In the genomic region with DNA sequence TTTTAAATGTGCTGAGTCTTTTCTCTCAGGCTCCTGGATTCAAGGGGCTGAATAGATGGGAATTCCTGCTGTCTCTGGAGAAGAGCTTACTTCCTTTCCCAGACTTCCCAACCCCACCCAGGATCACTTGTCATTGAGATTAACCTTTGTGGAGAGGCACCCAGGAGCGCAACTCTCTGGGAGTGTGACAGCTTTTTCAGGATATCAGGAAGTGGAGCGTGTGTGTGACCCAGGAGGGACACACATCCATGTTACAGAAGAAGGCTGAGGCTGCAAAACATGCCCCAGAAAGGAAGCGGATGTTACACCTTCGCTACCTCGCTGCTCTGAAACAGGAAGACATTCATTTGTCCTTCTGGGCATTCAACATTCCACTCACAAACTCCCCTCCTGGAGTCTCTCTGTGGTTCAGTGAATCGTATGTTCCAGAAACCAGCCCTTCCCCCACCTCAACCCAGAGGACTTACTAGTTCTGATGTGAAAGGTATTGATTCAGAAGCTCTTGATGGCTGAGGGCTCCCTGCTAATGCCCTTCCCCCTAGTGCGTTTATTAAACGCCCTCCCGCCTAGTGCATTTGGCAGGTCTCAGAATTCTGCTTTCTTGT, we compare ENCODE assay signal across 22 cellular contexts.
DNase-seq lines count a peak whose midpoint lies in the region; ATAC-seq and TF ChIP-seq lines count a peak whose summit lies in the region.
"Had no signal": no experiment of that assay in that cellular context is flagged by ENCODE, and none has a peak within 500 bp of the region (broad histone marks: within the 10 kb centered on the region; RNA-seq: fewer than 3 reads in every experiment).

No MANE protein-coding gene starts in this region.

- H3K36me3 ChIP-seq in thyroid gland, result no peaks in the 10 kb centered on the region

- TF ChIP-seq POLR2A in thyroid gland (IDR thresholded peaks at IDR 0.05), result peak in 1 of 2 donors; percentile 45

- H3K4me1 Mint-ChIP-seq in brain (peaks cover 24% of the 10 kb centered on the region), nephron (peaks cover 68% of the 10 kb centered on the region)
- H3K4me1 Mint-ChIP-seq: CD8-positive, alpha-beta memory T cell had no signal

- peak; percentile 25 for DNase-seq in iPS DF 19.7 (ENCODE audit: low read depth, low spot score)
- peak; percentile 87 to 89 for DNase-seq in thyroid gland
- DNase-seq in effector CD4-positive, alpha-beta T cell, result no peak
- DNase-seq: ACHN; C1 segment of cervical spinal cord; CD8-positive, alpha-beta memory T cell; DMS79 treated with DMSO at 0.1 percent for 48 hours; NCI-H1417; NCI-H187 treated with DMSO at 0.1 percent for 48 hours; NCI-H2227 treated with DMSO at 0.1 percent for 48 hours; NCI-H510A treated with DMSO at 0.1 percent for 48 hours; NCI-H774; OCI-M1; Right ventricle myocardium superior had no signal

- intact Hi-C loops in thyroid gland (cut with DNase I), result no loop called here

- H3K27ac ChIP-seq in thyroid gland, result peak overlapping the region; percentile 83 to 93 (median 84)
- H3K27ac ChIP-seq: KMS-11, SK-N-MC had no signal

- no peaks in the 10 kb centered on the region for H3K9me3 ChIP-seq in thyroid gland

- 55 to 69% methylated on average over 5 to 9 of the region's 9 CpGs for WGBS in thyroid gland, 2 donors

- H3K4me3 ChIP-seq in thyroid gland (replicated peaks in 1 of 3), result no peak overlapping the region
- H3K4me3 ChIP-seq: SK-N-MC had no signal

- ATAC-seq in GM21576 (IDR thresholded peaks at IDR 0.05; ENCODE audit: unreplicated experiment) (no peak), HG02870 (IDR thresholded peaks at IDR 0.05; ENCODE audit: unreplicated experiment) (no peak)
- ATAC-seq: HCT116, HepG2 had no signal

- H3K27ac Mint-ChIP-seq in brain, result peak overlapping the region in 3 of 5 experiments; percentile 41 to 94 (median 66)
- peak overlapping the region; percentile 59 to 88 (median 87) for H3K27ac Mint-ChIP-seq in nephron
- H3K27ac Mint-ChIP-seq: CD8-positive, alpha-beta memory T cell had no signal

- H3K9me3 Mint-ChIP-seq in brain (peaks cover 0 to 6% (median 0%) of the 10 kb centered on the region in 5 experiments), nephron (no peaks in the 10 kb centered on the region)

- no peaks in the 10 kb centered on the region for H3K27me3 ChIP-seq in thyroid gland

- no peak for TF ChIP-seq CTCF in brain (conservative IDR thresholded peaks at IDR 0.05)
- no peak for TF ChIP-seq CTCF in nephron (IDR thresholded peaks at IDR 0.05; ENCODE audit: unreplicated experiment in 3 of 3)
- no peak for TF ChIP-seq CTCF in thyroid gland (IDR thresholded peaks at IDR 0.05)

- H3K4me1 ChIP-seq in thyroid gland, result peaks cover 30 to 58% of the 10 kb centered on the region in 2 donors

- H3K4me3 Mint-ChIP-seq in brain, result peak overlapping the region in 1 of 5 experiments; percentile 3
- no peak overlapping the region for H3K4me3 Mint-ChIP-seq in nephron

- no peaks in the 10 kb centered on the region for H3K36me3 Mint-ChIP-seq in brain
- no peaks in the 10 kb centered on the region for H3K36me3 Mint-ChIP-seq in nephron (ENCODE audit: low read depth)

- H3K27me3 Mint-ChIP-seq in brain, result peaks cover 9% of the 10 kb centered on the region
- H3K27me3 Mint-ChIP-seq in nephron (ENCODE audit: low read depth), result no peaks in the 10 kb centered on the region
- H3K27me3 Mint-ChIP-seq: CD8-positive, alpha-beta memory T cell had no signal
